ENCODE assay signal across 8 cellular contexts in genomic region chr1:32650157-32650751, GRCh38. TPM values are rescaled to one million over a fixed set of nuclear protein-coding genes. Genes with fewer than 3 reads are reported as not detected.
DNase-seq lines count a peak whose midpoint lies in the region; ATAC-seq, FAIRE-seq and TF ChIP-seq lines count a peak whose summit lies in the region.

TSS of gene ZBTB8OS (minus strand) at chr1:32650550. CDS start at chr1:32650529, 21 bp downstream.

- FAIRE-seq in A549 (lab: Jason Lieb, UNC), result no peak

- no peaks in the 10 kb centered on the region for H3F3A ChIP-seq in smooth muscle cell (ENCODE audit: low read depth)

- H3K4me1 ChIP-seq in A549, result peaks cover 23% of the 10 kb centered on the region
- peaks cover 23% of the 10 kb centered on the region for H3K4me1 ChIP-seq in smooth muscle cell (ENCODE audit: low read depth)

- TF ChIP-seq POLR2A in A549 (IDR thresholded peaks at IDR 0.05; ENCODE audit: low read length), result peak; percentile 36

- no peak for TF ChIP-seq EP300 in A549 (IDR thresholded peaks at IDR 0.05)

- TF ChIP-seq RAD21 in A549 (conservative IDR thresholded peaks at IDR 0.05 in 1 of 2, IDR thresholded peaks at IDR 0.05 in 1 of 2), result no peak

- under 1% methylated on average over 24 of the region's 24 CpGs for WGBS in A549 (ENCODE audit: missing lambda C conversion rate)
- WGBS in smooth muscle cell (ENCODE audit: low lambda C conversion rate), result under 1% methylated on average over 24 of the region's 24 CpGs

- peak within 1 kb of the TSS; percentile 94 for H3K9ac ChIP-seq in smooth muscle cell (ENCODE audit: low read depth)

- H3K4me2 ChIP-seq in A549, result peak within 1 kb of the TSS; percentile 97
- peak within 1 kb of the TSS; percentile 94 for H3K4me2 ChIP-seq in smooth muscle cell

- H3K9me3 ChIP-seq in A549 (no peaks in the 10 kb centered on the region), WERI-Rb-1 (ENCODE audit: severe bottlenecking) (no peaks in the 10 kb centered on the region), smooth muscle cell (replicated peaks; ENCODE audit: low read depth) (no peaks in the 10 kb centered on the region)

- CTCF ChIA-PET in A549 (lab: Yijun Ruan, JAX), result interaction anchor here (0.7 to 1.2 kb wide), 2 partner anchors 20 to 62 kb away, joined by 3 read pairs; no protein-coding TSS in a partner anchor

- H3K27ac ChIP-seq in A549, result peak within 1 kb of the TSS; percentile 98 to 100
- H3K27ac ChIP-seq in WERI-Rb-1, result peak within 1 kb of the TSS; percentile 99
- H3K27ac ChIP-seq in smooth muscle cell (ENCODE audit: low read depth), result peak within 1 kb of the TSS; percentile 96

- POLR2A ChIA-PET in A549 (lab: Yijun Ruan, JAX), result interaction anchor here (0.6 to 1.7 kb wide), 12 partner anchors 9 to 256 kb away, joined by 3 to 8 read pairs (median 5); partner anchors contain the start of genes BSDC1 and ZBTB8A

- peaks cover 32% of the 10 kb centered on the region for H4K20me1 ChIP-seq in smooth muscle cell (ENCODE audit: low read depth)

- no peaks in the 10 kb centered on the region for H3K27me3 ChIP-seq in WERI-Rb-1 (ENCODE audit: insufficient read depth, low read depth, severe bottlenecking)
- H3K27me3 ChIP-seq in smooth muscle cell (ENCODE audit: low read depth), result no peaks in the 10 kb centered on the region

- peak; percentile 91 to 94 for ATAC-seq in A549
- ATAC-seq in GM18867 (IDR thresholded peaks at IDR 0.05; ENCODE audit: unreplicated experiment), result peak; percentile 66
- ATAC-seq in HG03108 (IDR thresholded peaks at IDR 0.05; ENCODE audit: unreplicated experiment), result peak; percentile 54

- H3K36me3 ChIP-seq in WERI-Rb-1 (peaks cover 40% of the 10 kb centered on the region), smooth muscle cell (ENCODE audit: low read depth) (peaks cover 5% of the 10 kb centered on the region)

- no peak for TF ChIP-seq CTCF in A549 (IDR thresholded peaks at IDR 0.05)
- TF ChIP-seq CTCF in WERI-Rb-1 (IDR thresholded peaks at IDR 0.05; ENCODE audit: low read depth, low read length), result no peak
- no peak for TF ChIP-seq CTCF in cardiac fibroblast (IDR thresholded peaks at IDR 0.05; ENCODE audit: low read depth, low read length)
- TF ChIP-seq CTCF in smooth muscle cell (IDR thresholded peaks at IDR 0.05; ENCODE audit: borderline replicate concordance, insufficient read depth, poor library complexity, severe bottlenecking), result no peak

- H3K4me3 ChIP-seq in A549 (peak within 1 kb of the TSS; percentile 69), WERI-Rb-1 (ENCODE audit: low read depth, low read length) (peak within 1 kb of the TSS; percentile 96), cardiac fibroblast (replicated peaks in 1 of 2; ENCODE audit: low read depth in 2 of 2, low read length in 2 of 2) (peak within 1 kb of the TSS; percentile 77 to 83), smooth muscle cell (peak within 1 kb of the TSS; percentile 61)

- H2AFZ ChIP-seq in smooth muscle cell (ENCODE audit: low read depth), result peak within 1 kb of the TSS; percentile 72

- DNase-seq in A549 (ENCODE audit: low read depth in 1 of 2, low spot score in 1 of 2) (peak; percentile 90 to 91), NCI-H2227 (lab: John Stamatoyannopoulos, UW; ENCODE audit: unreplicated experiment) (peak; percentile 95), WERI-Rb-1 (peak; percentile 92), cardiac fibroblast (ENCODE audit: low read depth in 2 of 2) (peak; percentile 95), iPS-NIHi7 (ENCODE audit: extremely low spot score) (peak; percentile 86), smooth muscle cell (lab: John Stamatoyannopoulos, UW; ENCODE audit: unreplicated experiment) (peak; percentile 56)

- H3K79me2 ChIP-seq in smooth muscle cell (ENCODE audit: low read depth), result peaks cover 77% of the 10 kb centered on the region

TF ChIP-seq in A549, 52 proteins besides CTCF, POLR2A, EP300 and RAD21:
- TF ChIP-seq HOXA7 (CRISPR knock-in tag; IDR thresholded peaks at IDR 0.05) (no peak), GATA3 (IDR thresholded peaks at IDR 0.05; ENCODE audit: borderline replicate concordance) (no peak), JUN (IDR thresholded peaks at IDR 0.05) (peak in 1 of 2 experiments; percentile 9; a peak in 1 of 5 replicates), PHF8 (IDR thresholded peaks at IDR 0.05; ENCODE audit: borderline replicate concordance, low read depth) (0 out of 2 replicates have a peak, but pooled peaks have one; percentile 16), HOXB5 (CRISPR knock-in tag; IDR thresholded peaks at IDR 0.05) (no peak), ZC3H11A (IDR thresholded peaks at IDR 0.05) (no peak), BCL3 (IDR thresholded peaks at IDR 0.05) (0 out of 3 replicates have a peak, but pooled peaks have one; percentile 10), KDM5A (IDR thresholded peaks at IDR 0.05) (peak; percentile 86)

RNA-seq across cellular contexts. Expression of gene ZBTB8OS, which starts in this region (rescaled TPM):
- polyA plus RNA-seq in A549 (2011; rRNA removed) (69.9 and 85.4 TPM in 2 replicates), A549 (2017; fragmentation: RNase III; extraction: RNeasy Plus Mini Kit Qiagen cat#74134 plus additional on column Dnase treatment) (101 to 106 TPM (median 104 TPM) in 3 replicates), smooth muscle cell (39.5 and 54.3 TPM in 2 replicates)
- 30.3 and 47.1 TPM in 2 replicates for polyA plus RNA-seq in A549 (2012; cell fraction: cytosol; rRNA removed)
- 7.8 and 13.8 TPM in 2 replicates for polyA plus RNA-seq in A549 (2012; cell fraction: nucleus; rRNA removed)
- 7.9 TPM in 2 replicates for polyA minus RNA-seq in A549 (2011; rRNA and poly(A)+ RNA removed)
- 33.3 and 42.3 TPM in 2 replicates for total RNA-seq in smooth muscle cell

Comparison
In these comparisons a context has a peak if more than half of its experiments do, and no peak if none do; other contexts are left out.
1. Peak in every context shown above with its lines: DNase-seq, ATAC-seq, H3K4me3 ChIP-seq and H3K27ac ChIP-seq.